17 cellular contexts compared by ENCODE assay signal in the genomic region with DNA sequence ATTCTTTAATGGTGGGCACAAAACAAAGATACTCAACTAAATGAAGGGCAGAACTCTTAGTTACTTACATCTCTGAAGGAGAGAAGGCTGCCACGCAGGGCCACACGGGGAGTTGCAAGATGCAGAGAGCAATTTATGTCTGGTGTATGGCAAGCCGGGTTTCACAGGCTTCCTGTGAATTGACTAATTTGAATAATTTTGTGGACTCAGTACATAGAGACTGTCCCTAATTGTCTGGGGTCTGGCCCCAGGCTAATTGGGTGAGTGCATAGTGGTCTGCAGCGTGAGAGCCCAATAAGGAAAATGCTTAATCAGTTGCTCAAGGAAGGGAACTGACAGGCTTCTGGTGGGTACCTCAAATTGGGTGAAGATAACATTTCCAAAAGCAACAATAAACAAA.
DNase-seq lines count a peak whose midpoint lies in the region; ATAC-seq, FAIRE-seq and TF ChIP-seq lines count a peak whose summit lies in the region.
"Had no signal": no experiment of that assay in that cellular context is flagged by ENCODE, and none has a peak within 500 bp of the region (broad histone marks: within the 10 kb centered on the region; RNA-seq: fewer than 3 reads in every experiment).

No MANE protein-coding gene starts in this region.

- no peak overlapping the region for H3K18ac ChIP-seq in trophoblast cell (ENCODE audit: low read length)

- H3K9ac ChIP-seq in HUES6 (ENCODE audit: low read length) (peak overlapping the region; percentile 41), astrocyte (ENCODE audit: low read length) (no peak overlapping the region), trophoblast cell (ENCODE audit: low read length) (no peak overlapping the region)
- H3K9ac ChIP-seq: GM23248 had no signal

- no peaks in the 10 kb centered on the region for H3K79me1 ChIP-seq in trophoblast cell (ENCODE audit: low read length)

- no peak overlapping the region for H3K23ac ChIP-seq in trophoblast cell (ENCODE audit: low read length)

- no peak overlapping the region for H4K8ac ChIP-seq in trophoblast cell (ENCODE audit: low read depth, low read length)

- H3K4me2 ChIP-seq in GM23338 (no peak overlapping the region), astrocyte (ENCODE audit: low read length) (no peak overlapping the region), trophoblast cell (ENCODE audit: low read length) (peak overlapping the region; percentile 16)

- ATAC-seq in GM23338 (no peak), GM18861 (IDR thresholded peaks at IDR 0.05; ENCODE audit: unreplicated experiment) (no peak), left lung (no peak)
- ATAC-seq: GM12878 had no signal

- H2BK120ac ChIP-seq in trophoblast cell (ENCODE audit: insufficient read depth, low read length, poor library complexity) = no peak overlapping the region

- H3K9me2 ChIP-seq in GM23338 (ENCODE audit: insufficient read depth) = peaks cover 8% of the 10 kb centered on the region; the same call in 1 of the 2 replicates

- TF ChIP-seq CTCF in GM23338 (conservative IDR thresholded peaks at IDR 0.05; ENCODE audit: low read depth in 2 of 2) (no peak), astrocyte (IDR thresholded peaks at IDR 0.05; ENCODE audit: insufficient read depth, low read depth, low read length) (no peak), left lung (IDR thresholded peaks at IDR 0.05) (no peak), tibial artery (IDR thresholded peaks at IDR 0.05) (no peak)

- H3K4ac ChIP-seq in trophoblast cell (ENCODE audit: low read depth, low read length) = no peak overlapping the region

- no peaks in the 10 kb centered on the region for H3K79me2 ChIP-seq in GM23338 (replicated peaks; ENCODE audit: insufficient read depth)
- H3K79me2 ChIP-seq in astrocyte (ENCODE audit: insufficient read depth, low read length) = no peaks in the 10 kb centered on the region
- no peaks in the 10 kb centered on the region for H3K79me2 ChIP-seq in trophoblast cell (ENCODE audit: control insufficient read depth, insufficient read depth, low read length, poor library complexity)

- H3K27ac ChIP-seq in GM23338 (ENCODE audit: low read depth) (no peak overlapping the region), HUES6 (ENCODE audit: low read depth, low read length) (peak overlapping the region; percentile 0; the same call in 1 of the 2 replicates), astrocyte (ENCODE audit: low read depth, low read length) (no peak overlapping the region), trophoblast cell (ENCODE audit: low read depth, low read length) (peak overlapping the region; percentile 75), left lung (no peak overlapping the region), tibial artery (no peak overlapping the region)
- H3K27ac ChIP-seq: GM23248 had no signal

- no peak overlapping the region for H4K12ac ChIP-seq in trophoblast cell (ENCODE audit: low read depth, low read length)

- H3K27me3 Mint-ChIP-seq in GM23338 (ENCODE audit: insufficient read depth, low read depth, poor library complexity) = no peaks in the 10 kb centered on the region
- H3K27me3 Mint-ChIP-seq in astrocyte (ENCODE audit: low read depth, unreplicated experiment) = no peaks in the 10 kb centered on the region
- H3K27me3 Mint-ChIP-seq: B cell; CD4-positive, alpha-beta T cell had no signal

- no peak overlapping the region for H4K91ac ChIP-seq in trophoblast cell (ENCODE audit: low read depth, low read length)

- H4K20me1 ChIP-seq in GM23338 (replicated peaks; ENCODE audit: insufficient read depth) = no peaks in the 10 kb centered on the region
- H4K20me1 ChIP-seq in astrocyte (ENCODE audit: insufficient read depth, low read length) = no peaks in the 10 kb centered on the region

- H3K14ac ChIP-seq in trophoblast cell (ENCODE audit: low read length) = no peak overlapping the region

- no peaks in the 10 kb centered on the region for H3F3A ChIP-seq in GM23338 (replicated peaks; ENCODE audit: low read depth)

- H3K4me3 Mint-ChIP-seq in GM23338 (no peak overlapping the region), astrocyte (ENCODE audit: unreplicated experiment) (no peak overlapping the region)
- H3K4me3 Mint-ChIP-seq: B cell; CD4-positive, alpha-beta T cell had no signal

- H3K36me3 Mint-ChIP-seq in GM23338 (ENCODE audit: low read depth) (no peaks in the 10 kb centered on the region), astrocyte (ENCODE audit: low read depth, unreplicated experiment) (no peaks in the 10 kb centered on the region)

- no peak overlapping the region for H2BK5ac ChIP-seq in trophoblast cell (ENCODE audit: low read depth, low read length, poor library complexity)

- H3K36me3 ChIP-seq in GM23338 (ENCODE audit: insufficient read depth) (no peaks in the 10 kb centered on the region; the same call in 1 of the 2 replicates), HUES6 (ENCODE audit: control insufficient read depth, insufficient read depth, low read length) (no peaks in the 10 kb centered on the region), astrocyte (ENCODE audit: insufficient read depth, low read length) (no peaks in the 10 kb centered on the region), trophoblast cell (ENCODE audit: control insufficient read depth in 1 of 2, insufficient read depth in 2 of 2, low read length in 2 of 2) (no peaks in the 10 kb centered on the region), left lung (no peaks in the 10 kb centered on the region), tibial artery (no peaks in the 10 kb centered on the region)
- H3K36me3 ChIP-seq: HAP-1 had no signal

- H3K9me3 ChIP-seq in HUES6 (ENCODE audit: control insufficient read depth, insufficient read depth, low read depth, low read length) = peaks cover 9% of the 10 kb centered on the region
- H3K9me3 ChIP-seq in astrocyte (ENCODE audit: insufficient read depth, low read depth, low read length) = no peaks in the 10 kb centered on the region
- no peaks in the 10 kb centered on the region for H3K9me3 ChIP-seq in trophoblast cell (ENCODE audit: insufficient read depth, low read depth, low read length)
- H3K9me3 ChIP-seq in left lung = peaks cover 0 to 14% of the 10 kb centered on the region in 2 donors
- peaks cover 0 to 11% (median 0%) of the 10 kb centered on the region in 3 donors for H3K9me3 ChIP-seq in tibial artery
- H3K9me3 ChIP-seq: HAP-1 had no signal

- FAIRE-seq in astrocyte (lab: Jason Lieb, UNC) = no peak
- FAIRE-seq: A204.1, GM12878, GM18507 had no signal

- peaks cover 18% of the 10 kb centered on the region for H3K4me1 ChIP-seq in GM23338 (ENCODE audit: insufficient read depth)
- peaks cover 29% of the 10 kb centered on the region for H3K4me1 ChIP-seq in HUES6 (ENCODE audit: control insufficient read depth, insufficient read depth, low read length)
- H3K4me1 ChIP-seq in astrocyte (ENCODE audit: insufficient read depth, low read length) = no peaks in the 10 kb centered on the region
- H3K4me1 ChIP-seq in trophoblast cell (ENCODE audit: control insufficient read depth in 1 of 2, insufficient read depth in 2 of 2, low read length in 2 of 2) = peaks cover 0 to 8% of the 10 kb centered on the region in 2 experiments
- H3K4me1 ChIP-seq in left lung = no peaks in the 10 kb centered on the region
- H3K4me1 ChIP-seq in tibial artery = peaks cover 0 to 30% (median 0%) of the 10 kb centered on the region in 4 donors
- H3K4me1 ChIP-seq: HAP-1 had no signal

- peaks cover 3% of the 10 kb centered on the region; the same call in 2 of the 3 replicates for H3K9me3 Mint-ChIP-seq in GM23338
- peaks cover 6% of the 10 kb centered on the region for H3K9me3 Mint-ChIP-seq in astrocyte (ENCODE audit: unreplicated experiment)
- H3K9me3 Mint-ChIP-seq: CD4-positive, alpha-beta T cell had no signal

- intact Hi-C loops in left lung (cut with DNase I) = no loop called here
- intact Hi-C loops in tibial artery (cut with DNase I; ENCODE audit: low total_unique reads) = no loop called here

- peak overlapping the region; percentile 49 for H2AFZ ChIP-seq in GM23338
- no peak overlapping the region for H2AFZ ChIP-seq in astrocyte (ENCODE audit: low read depth, low read length)
- H2AFZ ChIP-seq in trophoblast cell (ENCODE audit: insufficient read depth, low read length, poor library complexity) = no peak overlapping the region
- H2AFZ ChIP-seq: GM23248 had no signal

- no CpG with 5 or more reads among the region's 4 CpGs for WGBS in trophoblast cell (ENCODE audit: extremely low coverage, insufficient coverage, insufficient read length)

- H2AK5ac ChIP-seq in trophoblast cell (ENCODE audit: low read length) = no peak overlapping the region

- H3K27ac Mint-ChIP-seq in GM23338 (no peak overlapping the region), astrocyte (ENCODE audit: unreplicated experiment) (peak overlapping the region; percentile 87)
- H3K27ac Mint-ChIP-seq: B cell; CD4-positive, alpha-beta T cell had no signal

- H3K4me3 ChIP-seq in GM23338 (no peak overlapping the region), HUES6 (ENCODE audit: low read depth, low read length) (no peak overlapping the region), astrocyte (ENCODE audit: insufficient read depth, low read depth, low read length) (no peak overlapping the region), trophoblast cell (ENCODE audit: low read depth, low read length) (no peak overlapping the region), left lung (no peak overlapping the region), tibial artery (no peak overlapping the region)
- H3K4me3 ChIP-seq: GM12878, GM23248, HAP-1 had no signal

- H3K4me1 Mint-ChIP-seq in GM23338 = peaks cover 16% of the 10 kb centered on the region; the same call in 2 of the 3 replicates
- peaks cover 18% of the 10 kb centered on the region for H3K4me1 Mint-ChIP-seq in astrocyte (ENCODE audit: low read depth, unreplicated experiment)
- H3K4me1 Mint-ChIP-seq: B cell had no signal

- DNase-seq in GM23338 (ENCODE audit: low spot score) = no peak
- DNase-seq in astrocyte (ENCODE audit: low read depth) = no peak
- DNase-seq in trophoblast cell = no peak
- no peak for DNase-seq in left lung
- DNase-seq in tibial artery = no peak
- DNase-seq: C1 segment of cervical spinal cord; Calu3; CD4-positive, alpha-beta T cell; DMS 273 treated with DMSO at 0.1 percent for 48 hours; GM23248 had no signal

- H2BK12ac ChIP-seq in trophoblast cell (ENCODE audit: low read length) = no peak overlapping the region

- H3K27me3 ChIP-seq in GM23338 (ENCODE audit: insufficient read depth) (no peaks in the 10 kb centered on the region), HUES6 (ENCODE audit: control insufficient read depth, insufficient read depth, low read length) (no peaks in the 10 kb centered on the region), astrocyte (ENCODE audit: insufficient read depth, low read length) (no peaks in the 10 kb centered on the region), trophoblast cell (ENCODE audit: insufficient read depth, low read length) (no peaks in the 10 kb centered on the region), left lung (no peaks in the 10 kb centered on the region), tibial artery (no peaks in the 10 kb centered on the region)

Comparison
In these comparisons a context has a peak if more than half of its experiments do, and no peak if none do; other contexts are left out.
1. H3K27ac ChIP-seq: peak in HUES6 (single experiment) and trophoblast cell (single experiment); none in GM23338 (single experiment), astrocyte (single experiment), left lung (0 of 2) and tibial artery (0 of 2).